1 cellular context compared by ENCODE assay signal in the genomic region with DNA sequence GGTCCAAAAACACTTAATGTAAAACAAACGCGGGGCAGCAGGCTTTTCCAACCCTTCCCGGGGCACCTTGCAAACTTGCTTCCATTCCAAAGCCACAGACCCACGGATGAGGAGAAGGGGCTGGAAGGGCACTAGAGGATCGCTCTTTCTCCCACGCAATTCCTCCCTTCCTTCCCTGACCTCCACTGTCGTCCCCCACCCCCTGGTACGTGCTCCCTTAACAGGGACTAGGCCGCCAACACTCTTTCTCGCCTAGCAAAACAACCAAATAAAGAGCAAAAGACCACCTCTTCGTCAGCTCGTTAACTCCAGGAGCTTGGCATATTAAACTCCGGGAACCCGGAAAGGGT.
TF ChIP-seq lines count a peak whose summit lies in the region.

No MANE protein-coding gene starts in this region.

TF ChIP-seq in WTC11, 78 proteins besides CTCF, POLR2A, EP300 and RAD21 (continued from another document):
- no peak for TF ChIP-seq CBFB (CRISPR knock-in tag; IDR thresholded peaks at IDR 0.05; ENCODE audit: low read depth)
